13 cellular contexts compared by ENCODE assay signal in the genomic region with DNA sequence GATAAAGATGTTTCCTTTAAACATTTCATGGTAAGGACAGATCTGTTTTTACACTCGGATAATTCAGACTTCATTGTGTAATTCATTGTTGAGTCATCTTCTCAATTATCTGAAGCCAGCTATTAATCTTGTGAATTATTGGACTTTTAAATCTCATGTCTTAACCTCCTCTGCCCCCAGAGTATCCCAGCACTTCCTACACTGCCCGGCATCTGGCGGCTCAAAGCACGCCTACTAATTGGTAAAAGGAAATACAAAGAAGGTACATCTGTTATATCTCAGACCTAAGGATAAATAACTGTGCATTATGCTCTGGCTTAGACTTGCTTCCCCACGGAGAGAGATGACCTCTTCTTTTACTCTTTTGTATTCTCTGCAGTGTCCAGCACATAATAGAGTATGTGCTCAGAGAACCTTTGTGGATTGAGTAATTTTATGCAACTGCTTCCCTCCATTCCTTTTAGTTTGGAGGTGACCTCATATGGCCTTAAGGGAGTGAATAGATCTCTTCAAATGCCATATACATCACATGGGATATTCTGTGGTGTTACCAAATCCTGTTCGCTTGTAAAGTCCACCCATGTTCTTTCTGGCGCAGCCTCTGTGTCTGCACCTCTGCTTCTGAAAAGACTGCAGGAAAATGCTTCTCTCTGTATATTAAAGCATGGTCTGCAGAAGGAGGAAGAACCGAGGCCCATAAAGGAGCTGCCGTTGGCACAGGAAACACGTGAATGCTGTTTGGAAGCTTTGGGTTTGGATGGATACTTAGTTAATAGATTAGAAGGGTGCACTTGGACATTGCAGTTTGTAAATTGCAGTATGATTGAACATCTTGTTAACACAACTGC.
DNase-seq lines count a peak whose midpoint lies in the region; ATAC-seq, FAIRE-seq and TF ChIP-seq lines count a peak whose summit lies in the region.
"Had no signal": no experiment of that assay in that cellular context is flagged by ENCODE, and none has a peak within 500 bp of the region (broad histone marks: within the 10 kb centered on the region; RNA-seq: fewer than 3 reads in every experiment).

No MANE protein-coding gene starts in this region.

- intact Hi-C loops in dorsolateral prefrontal cortex (cut with DNase I): no loop called here

- H3K9me3 Mint-ChIP-seq in stimulated activated naive CD8-positive, alpha-beta T cell treated with anti-CD3 and anti-CD28 coated beads, Interleukin-15, amount 100 ng/mL, for 72 hours: peaks cover 10 to 17% of the 10 kb centered on the region in 2 donors

- peak; percentile 72 for FAIRE-seq in GM12892 (lab: Jason Lieb, UNC)
- FAIRE-seq: bronchial epithelial cell had no signal

- H3K4me1 Mint-ChIP-seq in stimulated activated naive CD8-positive, alpha-beta T cell treated with anti-CD3 and anti-CD28 coated beads, Interleukin-15, amount 100 ng/mL, for 72 hours: peaks cover 51% of the 10 kb centered on the region

- TF ChIP-seq CTCF in dorsolateral prefrontal cortex (IDR thresholded peaks at IDR 0.05 in 54 of 56, conservative IDR thresholded peaks at IDR 0.05 in 2 of 56; ENCODE audit: low read depth in 1 of 56, partially characterized antibody in 56 of 56) (no peak), retinal pigment epithelial cell (conservative IDR thresholded peaks at IDR 0.05; ENCODE audit: low read depth, low read length) (peak; percentile 0)

- DNase-seq in GM12892 (ENCODE audit: insufficient read length) (no peak), NCI-H82 (lab: John Stamatoyannopoulos, UW) (peak; percentile 82), dorsolateral prefrontal cortex (no peak), retinal pigment epithelial cell (ENCODE audit: low read depth) (no peak), hepatic stellate cell (ENCODE audit: low spot score) (no peak)
- DNase-seq in stimulated activated CD4-positive, alpha-beta T cell treated with anti-CD3 and anti-CD28 coated beads, Interleukin-4, amount 100 ng/mL, for 1 hour: no peak
- no peak for DNase-seq in stimulated activated naive CD8-positive, alpha-beta T cell treated with anti-CD3 and anti-CD28 coated beads, Interleukin-15, amount 100 ng/mL, for 72 hours
- DNase-seq: activated T-cell treated with anti-CD3 and anti-CD28 coated beads, Interleukin-2, amount 50 U/mL, for 48 hours; CD8-positive, alpha-beta memory T cell; NCI-H510A treated with DMSO at 0.1 percent for 48 hours had no signal

- H3K27ac Mint-ChIP-seq in stimulated activated naive CD8-positive, alpha-beta T cell treated with anti-CD3 and anti-CD28 coated beads, Interleukin-15, amount 100 ng/mL, for 72 hours: peak overlapping the region in 1 of 2 donors; percentile 24

- H3K27me3 Mint-ChIP-seq in stimulated activated naive CD8-positive, alpha-beta T cell treated with anti-CD3 and anti-CD28 coated beads, Interleukin-15, amount 100 ng/mL, for 72 hours: no peaks in the 10 kb centered on the region
- H3K27me3 Mint-ChIP-seq: CD8-positive, alpha-beta memory T cell had no signal

- TF ChIP-seq POLR2A in GM12892 (IDR thresholded peaks at IDR 0.05; ENCODE audit: low read depth, low read length): no peak

- no peaks in the 10 kb centered on the region for H3K27me3 ChIP-seq in dorsolateral prefrontal cortex

- no peak overlapping the region for H3K4me3 Mint-ChIP-seq in stimulated activated naive CD8-positive, alpha-beta T cell treated with anti-CD3 and anti-CD28 coated beads, Interleukin-15, amount 100 ng/mL, for 72 hours
- H3K4me3 Mint-ChIP-seq: CD8-positive, alpha-beta memory T cell had no signal

- peak overlapping the region in 40 of 59 donors; percentile 2 to 83 (median 56) for H3K27ac ChIP-seq in dorsolateral prefrontal cortex
- H3K27ac ChIP-seq: epithelial cell of prostate had no signal

- no peak for ATAC-seq in stimulated activated naive CD8-positive, alpha-beta T cell treated with anti-CD3 and anti-CD28 coated beads, Interleukin-15, amount 100 ng/mL, for 72 hours
- ATAC-seq in HG02763 (IDR thresholded peaks at IDR 0.05; ENCODE audit: unreplicated experiment): no peak

- no peak overlapping the region for H3K4me3 ChIP-seq in dorsolateral prefrontal cortex
- H3K4me3 ChIP-seq in retinal pigment epithelial cell (ENCODE audit: low read length): no peak overlapping the region
